ENCODE assay signal across 30 cellular contexts in the genomic region with DNA sequence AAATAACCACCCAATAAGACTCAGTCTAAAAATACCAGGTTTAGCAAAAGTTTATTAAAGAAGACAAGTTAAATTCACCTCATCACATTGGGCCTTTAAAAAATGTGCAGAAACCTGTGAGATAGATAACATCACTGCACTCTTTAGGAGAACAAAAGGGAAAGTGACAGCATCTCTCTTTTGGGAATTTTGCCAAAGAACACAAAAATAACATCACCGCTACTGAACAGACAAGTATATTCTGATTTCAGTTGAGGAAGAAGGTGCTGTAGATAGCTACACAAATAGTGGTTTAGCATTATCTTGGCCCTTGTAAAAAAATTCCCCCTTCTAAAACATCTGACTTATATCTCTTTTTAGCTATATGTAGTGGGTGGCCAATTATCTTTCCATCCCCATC.
"Had no signal": no experiment of that assay in that cellular context is flagged by ENCODE, and none has a peak within 500 bp of the region (broad histone marks: within the 10 kb centered on the region; RNA-seq: fewer than 3 reads in every experiment).

No MANE protein-coding gene starts in this region.

- H3K4me3 ChIP-seq: breast epithelium, dorsolateral prefrontal cortex, gastrocnemius medialis, left ventricle myocardium inferior, skin epidermis, thoracic aorta had no signal

- H3K27ac ChIP-seq: breast epithelium, dorsolateral prefrontal cortex, left ventricle myocardium inferior, neutrophil, skin epidermis, thoracic aorta had no signal

- H3K9me3 ChIP-seq: breast epithelium, gastrocnemius medialis, left ventricle myocardium inferior, neutrophil, thoracic aorta had no signal

- FAIRE-seq: colon, islet of Langerhans, urothelium cell line had no signal

- H3K36me3 ChIP-seq: breast epithelium, neutrophil, thoracic aorta had no signal

- DNase-seq: activated B cell treated with CpG ODN at 0.5 μM for 24 hours; activated CD4-positive, alpha-beta T cell treated with anti-CD3 and anti-CD28 coated beads for 36 hours; activated CD8-positive, alpha-beta memory T cell treated with anti-CD3 and anti-CD28 coated beads, Interleukin-2, amount 10 ng/mL, durations not matched to agents 7 days and 5 days; activated CD8-positive, alpha-beta T cell treated with anti-CD3 and anti-CD28 coated beads, Interleukin-2, amount 10 ng/mL, durations not matched to agents 7 days and 5 days; activated naive CD8-positive, alpha-beta T cell treated with anti-CD3 and anti-CD28 coated beads, Interleukin-2, amount 50 U/mL, for 24 hours; activated T-cell treated with anti-CD3 and anti-CD28 coated beads, Interleukin-2, amount 50 U/mL, for 48 hours; amygdala; central memory CD4-positive, alpha-beta T cell; dorsolateral prefrontal cortex; effector memory CD4-positive, alpha-beta T cell; erythroblast; gastrocnemius medialis; glutamatergic neuron; left ventricle myocardium inferior; mammary epithelial cell; naive B cell; nephron progenitor cell; retina; stimulated activated CD4-positive, alpha-beta T cell treated with anti-CD3 and anti-CD28 coated beads, Interleukin-12 subunit alpha, Interleukin-12 subunit beta, amount 100 ng/mL, for 4 hours; stimulated activated CD4-positive, alpha-beta T cell treated with anti-CD3 and anti-CD28 coated beads, Interleukin-4, amount 100 ng/mL, for 24 hours; trophoblast cell had no signal

- H3K4me1 ChIP-seq: breast epithelium had no signal

- ATAC-seq: activated CD4-positive, alpha-beta T cell treated with anti-CD3 and anti-CD28 coated beads for 36 hours; activated CD8-positive, alpha-beta memory T cell treated with anti-CD3 and anti-CD28 coated beads, Interleukin-2, amount 10 ng/mL, durations not matched to agents 7 days and 5 days; activated CD8-positive, alpha-beta T cell treated with anti-CD3 and anti-CD28 coated beads, Interleukin-2, amount 10 ng/mL, durations not matched to agents 7 days and 5 days; activated naive CD8-positive, alpha-beta T cell treated with anti-CD3 and anti-CD28 coated beads, Interleukin-2, amount 50 U/mL, for 24 hours; gastrocnemius medialis; sciatic nerve; stimulated activated effector memory CD8-positive, alpha-beta T cell treated with anti-CD3 and anti-CD28 coated beads, Interleukin-12 subunit alpha, Interleukin-12 subunit beta, amount 100 ng/mL, for 72 hours had no signal

- H3K27me3 ChIP-seq: breast epithelium, dorsolateral prefrontal cortex, gastrocnemius medialis, neutrophil had no signal
